In genomic region chr2:200794143-200794542, GRCh38 we compare ENCODE assay signal across 27 cellular contexts.
"Had no signal": no experiment of that assay in that cellular context is flagged by ENCODE, and none has a peak within 500 bp of the region (broad histone marks: within the 10 kb centered on the region; RNA-seq: fewer than 3 reads in every experiment).

No MANE protein-coding gene starts in this region.

- H3K4me3 ChIP-seq: ascending aorta, breast epithelium, cardiac muscle cell, coronary artery, esophagus squamous epithelium had no signal

- H3K9me3 ChIP-seq: ascending aorta, breast epithelium, esophagus squamous epithelium had no signal

- DNase-seq: activated CD4-positive, alpha-beta memory T cell treated with anti-CD3 and anti-CD28 coated beads, Interleukin-2, amount 10 ng/mL, durations not matched to agents 7 days and 5 days; activated CD4-positive, alpha-beta T cell treated with anti-CD3 and anti-CD28 coated beads for 1 hour; activated CD4-positive, alpha-beta T cell treated with anti-CD3 and anti-CD28 coated beads for 4 hours; activated CD4-positive, alpha-beta T cell treated with anti-CD3 and anti-CD28 coated beads, Interleukin-2, amount 10 ng/mL, durations not matched to agents 7 days and 5 days; activated CD4-positive, alpha-beta T cell treated with anti-CD3 and anti-CD28 coated beads, Interleukin-2, amount 50 U/mL, for 4 hours; activated CD8-positive, alpha-beta memory T cell treated with anti-CD3 and anti-CD28 coated beads, Interleukin-2, amount 50 U/mL, for 48 hours; activated gamma-delta T cell; activated naive CD4-positive, alpha-beta T cell treated with anti-CD3 and anti-CD28 coated beads, Interleukin-2, amount 10 ng/mL, durations not matched to agents 7 days and 5 days; activated naive CD8-positive, alpha-beta T cell treated with anti-CD3 and anti-CD28 coated beads, Interleukin-2, amount 10 ng/mL, durations not matched to agents 7 days and 5 days; activated T-cell treated with anti-CD3 and anti-CD28 coated beads for 4 hours; activated T-cell treated with anti-CD3 and anti-CD28 coated beads, Interleukin-2, amount 50 U/mL, for 24 hours; activated T-cell treated with anti-CD3 and anti-CD28 coated beads, Interleukin-2, amount 50 U/mL, for 72 hours; dermis blood vessel endothelial cell; effector CD8-positive, alpha-beta T cell; esophagus squamous epithelium; head of caudate nucleus; T-helper 2 cell had no signal

- H3K36me3 ChIP-seq: ascending aorta, breast epithelium, cardiac muscle cell, esophagus squamous epithelium had no signal

- H3K4me1 ChIP-seq: breast epithelium had no signal

- ATAC-seq: activated naive CD4-positive, alpha-beta T cell treated with anti-CD3 and anti-CD28 coated beads, Interleukin-2, amount 50 U/mL, for 72 hours; activated T-cell treated with anti-CD3 and anti-CD28 coated beads, Interleukin-2, amount 50 U/mL, for 72 hours had no signal

- FAIRE-seq: endometrium, endothelial cell of umbilical vein, frontal cortex had no signal

- H3K27ac ChIP-seq: ascending aorta, breast epithelium, cardiac muscle cell, coronary artery, epithelial cell of prostate, esophagus squamous epithelium, VCaP had no signal

- H3K27me3 ChIP-seq: ascending aorta, breast epithelium, cardiac muscle cell, esophagus squamous epithelium had no signal
